In genomic region chr6:11445146-11445545, GRCh38 we compare ENCODE assay signal across 1 cellular context.
TF ChIP-seq lines count a peak whose summit lies in the region.

No MANE protein-coding gene starts in this region.

TF ChIP-seq in WTC11, 78 proteins besides CTCF, POLR2A, EP300 and RAD21 (continued from another document):
- TF ChIP-seq PRDM15 (CRISPR knock-in tag; IDR thresholded peaks at IDR 0.05): no peak
- no peak for TF ChIP-seq GTF2I (CRISPR knock-in tag; conservative IDR thresholded peaks at IDR 0.05)
- no peak for TF ChIP-seq KAT7 (CRISPR knock-in tag; IDR thresholded peaks at IDR 0.05; ENCODE audit: borderline replicate concordance)
- no peak for TF ChIP-seq AFF4 (CRISPR knock-in tag; IDR thresholded peaks at IDR 0.05; ENCODE audit: borderline replicate concordance)
- no peak for TF ChIP-seq ZNF219 (CRISPR knock-in tag; IDR thresholded peaks at IDR 0.05; ENCODE audit: borderline replicate concordance)
- TF ChIP-seq FOXP1 (CRISPR knock-in tag; IDR thresholded peaks at IDR 0.05; ENCODE audit: borderline replicate concordance): no peak
- no peak for TF ChIP-seq USF1 (CRISPR knock-in tag; IDR thresholded peaks at IDR 0.05)
- no peak for TF ChIP-seq NFATC4 (CRISPR knock-in tag; IDR thresholded peaks at IDR 0.05)
- no peak for TF ChIP-seq ATF2 (CRISPR knock-in tag; IDR thresholded peaks at IDR 0.05; ENCODE audit: borderline replicate concordance, low read depth)
- no peak for TF ChIP-seq ZNF425 (CRISPR knock-in tag; conservative IDR thresholded peaks at IDR 0.05)
- TF ChIP-seq MXD4 (CRISPR knock-in tag; IDR thresholded peaks at IDR 0.05; ENCODE audit: borderline replicate concordance): no peak
- TF ChIP-seq ATF1 (CRISPR knock-in tag; IDR thresholded peaks at IDR 0.05): no peak
TF ChIP-seq in WTC11: peak in this region for 0.
